In genomic region chr20:38167851-38168760, GRCh38 we compare ENCODE assay signal across 10 cellular contexts. TPM values are rescaled to one million over a fixed set of nuclear protein-coding genes. Genes with fewer than 3 reads are reported as not detected.
A peak's percentile ranks its signal among the peaks of the same experiment; 100 is the strongest.
DNase-seq lines count a peak whose midpoint lies in the region; FAIRE-seq and TF ChIP-seq lines count a peak whose summit lies in the region.
"Had no signal": no experiment of that assay in that cellular context is flagged by ENCODE, and none has a peak within 500 bp of the region (broad histone marks: within the 10 kb centered on the region; RNA-seq: fewer than 3 reads in every experiment).

No MANE protein-coding gene starts in this region.

- no peaks in the 10 kb centered on the region for H3K36me3 Mint-ChIP-seq in activated CD4-positive, alpha-beta T cell treated with anti-CD3 and anti-CD28 coated beads, Interleukin-2, amount 10 ng/mL, durations not matched to agents 24 days and 14 days (ENCODE audit: low read depth)
- H3K36me3 Mint-ChIP-seq: activated naive CD8-positive, alpha-beta T cell had no signal

- H3K4me1 ChIP-seq in ascending aorta, result peaks cover 19 to 34% of the 10 kb centered on the region in 2 donors

- H3K27me3 Mint-ChIP-seq in activated CD4-positive, alpha-beta T cell treated with anti-CD3 and anti-CD28 coated beads, Interleukin-2, amount 10 ng/mL, durations not matched to agents 24 days and 14 days, result peaks cover 17% of the 10 kb centered on the region

- peak; percentile 66 for FAIRE-seq in urothelium cell line (lab: Jason Lieb, UNC)
- FAIRE-seq in GM12891 (lab: Jason Lieb, UNC), result no peak

- H3K27ac Mint-ChIP-seq in activated CD4-positive, alpha-beta T cell treated with anti-CD3 and anti-CD28 coated beads, Interleukin-2, amount 10 ng/mL, durations not matched to agents 24 days and 14 days, result peak overlapping the region; percentile 31
- H3K27ac Mint-ChIP-seq: activated naive CD8-positive, alpha-beta T cell had no signal

- no peak for DNase-seq in activated CD4-positive, alpha-beta T cell treated with anti-CD3 and anti-CD28 coated beads, Interleukin-2, amount 10 ng/mL, durations not matched to agents 24 days and 14 days
- no peak for DNase-seq in activated CD4-positive, alpha-beta T cell treated with anti-CD3 and anti-CD28 coated beads, Interleukin-2, amount 50 U/mL, for 48 hours
- peak; percentile 77 to 98 for DNase-seq in ascending aorta (ENCODE audit: low spot score in 2 of 2)
- peak; percentile 90 for DNase-seq in kidney glomerular epithelial cell (lab: John Stamatoyannopoulos, UW)
- peak; percentile 85 for DNase-seq in urothelium cell line (ENCODE audit: low spot score)
- no peak for DNase-seq in GM12891 (ENCODE audit: insufficient read length, low spot score)
- DNase-seq in Ammon's horn (ENCODE audit: low spot score), result no peak
- no peak for DNase-seq in NCI-H446 (lab: John Stamatoyannopoulos, UW)

- H3K4me3 ChIP-seq in ascending aorta, result no peak overlapping the region

- H3K27ac ChIP-seq in ascending aorta, result peak overlapping the region; percentile 86 to 88
- H3K27ac ChIP-seq: C4-2B had no signal

- H3K9me3 ChIP-seq in ascending aorta, result no peaks in the 10 kb centered on the region

- intact Hi-C loops in activated CD4-positive, alpha-beta T cell treated with anti-CD3 and anti-CD28 coated beads, Interleukin-2, amount 10 ng/mL, durations not matched to agents 24 days and 14 days (cut with micrococcal nuclease), result loop anchor here (5.0 kb wide), 1 partner anchor 96 kb away; no protein-coding TSS in a partner anchor
- intact Hi-C loops in ascending aorta (cut with DNase I), result loop anchor here (1.0 to 2.0 kb wide), 2 partner anchors 16 to 59 kb away; no protein-coding TSS in a partner anchor

- peak in 1 of 3 experiments; percentile 2 for TF ChIP-seq CTCF in ascending aorta (IDR thresholded peaks at IDR 0.05)

- peaks cover 23% of the 10 kb centered on the region for H3K4me1 Mint-ChIP-seq in activated CD4-positive, alpha-beta T cell treated with anti-CD3 and anti-CD28 coated beads, Interleukin-2, amount 10 ng/mL, durations not matched to agents 24 days and 14 days

- no peaks in the 10 kb centered on the region for H3K36me3 ChIP-seq in ascending aorta

- no peaks in the 10 kb centered on the region for H3K9me3 Mint-ChIP-seq in activated CD4-positive, alpha-beta T cell treated with anti-CD3 and anti-CD28 coated beads, Interleukin-2, amount 10 ng/mL, durations not matched to agents 24 days and 14 days

- H3K27me3 ChIP-seq in ascending aorta, result no peaks in the 10 kb centered on the region

- no peak for TF ChIP-seq POLR2A in GM12891 (IDR thresholded peaks at IDR 0.05; ENCODE audit: low read depth, low read length)

- no peak overlapping the region for H3K4me3 Mint-ChIP-seq in activated CD4-positive, alpha-beta T cell treated with anti-CD3 and anti-CD28 coated beads, Interleukin-2, amount 10 ng/mL, durations not matched to agents 24 days and 14 days
- H3K4me3 Mint-ChIP-seq: activated naive CD8-positive, alpha-beta T cell had no signal

TF ChIP-seq in GM12891, 5 proteins besides CTCF, POLR2A, EP300 and RAD21:
- TF ChIP-seq POLR2AphosphoS5 (IDR thresholded peaks at IDR 0.05; ENCODE audit: low read depth, low read length), result no peak
- no peak for TF ChIP-seq POU2F2 (IDR thresholded peaks at IDR 0.05; ENCODE audit: low read depth, low read length)
- no peak for TF ChIP-seq SPI1 (IDR thresholded peaks at IDR 0.05; ENCODE audit: low read depth, low read length)
- no peak for TF ChIP-seq PAX5 (IDR thresholded peaks at IDR 0.05; ENCODE audit: insufficient read depth, low read length, severe bottlenecking)
- no peak for TF ChIP-seq TAF1 (IDR thresholded peaks at IDR 0.05; ENCODE audit: low read depth, low read length)

RNA-seq across cellular contexts. Expression of gene TGM2, which starts 3.0 kb away (rescaled TPM):
- total RNA-seq in activated CD4-positive, alpha-beta T cell treated with anti-CD3 and anti-CD28 coated beads, Interleukin-2, amount 10 ng/mL, durations not matched to agents 24 days and 14 days, result 0.05 TPM in 1 of 2 replicates, not detected in the other
- total RNA-seq in ascending aorta, result 529 TPM
- polyA plus RNA-seq in GM12891 (2012; ENCODE audit: low read depth, missing spikeins), result 1.5 TPM

Comparison
In these comparisons a context has a peak if more than half of its experiments do, and no peak if none do; other contexts are left out.
1. DNase-seq: peak in ascending aorta (2 of 2), kidney glomerular epithelial cell (single experiment) and urothelium cell line (single experiment); none in activated CD4-positive, alpha-beta T cell treated with anti-CD3 and anti-CD28 coated beads, Interleukin-2, amount 10 ng/mL, durations not matched to agents 24 days and 14 days (single experiment), activated CD4-positive, alpha-beta T cell treated with anti-CD3 and anti-CD28 coated beads, Interleukin-2, amount 50 U/mL, for 48 hours (0 of 2), GM12891 (single experiment), Ammon's horn (single experiment) and NCI-H446 (0 of 2).
2. RNA of gene TGM2, which starts 3.0 kb away (total RNA-seq): 529 TPM in ascending aorta (single experiment); 0.05 TPM in activated CD4-positive, alpha-beta T cell treated with anti-CD3 and anti-CD28 coated beads, Interleukin-2, amount 10 ng/mL, durations not matched to agents 24 days and 14 days; every median in the first group is over 100 times any median in the second.